Comparison of ENCODE assay signal across 25 cellular contexts in the genomic region with DNA sequence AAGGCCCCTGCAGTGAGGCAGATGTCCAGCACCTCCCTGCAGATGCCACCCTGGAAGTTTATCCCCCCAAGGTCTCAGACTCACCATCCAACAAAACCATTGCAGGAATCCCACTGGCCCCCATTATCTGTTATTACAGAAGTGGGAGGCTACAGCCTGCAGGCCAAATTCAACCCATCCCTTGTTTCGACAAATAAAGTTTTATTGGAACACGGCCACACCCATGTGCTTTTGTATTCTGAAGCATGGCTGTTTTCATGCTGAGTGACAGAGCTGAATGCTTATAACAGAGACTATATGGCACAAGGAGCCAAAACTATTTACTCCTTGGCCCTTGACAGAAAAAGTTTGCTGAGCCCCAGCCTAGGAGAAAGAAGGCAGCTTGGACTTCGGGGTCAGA.
"Had no signal": no experiment of that assay in that cellular context is flagged by ENCODE, and none has a peak within 500 bp of the region (broad histone marks: within the 10 kb centered on the region; RNA-seq: fewer than 3 reads in every experiment).

No MANE protein-coding gene starts in this region.

- H2AFZ ChIP-seq: parathyroid adenoma had no signal

- H3K27ac ChIP-seq: esophagus squamous epithelium, heart right ventricle, left lung, parathyroid adenoma, suprapubic skin, thyroid gland, vagina had no signal

- H3K9me3 ChIP-seq: esophagus squamous epithelium, left lung, suprapubic skin, thyroid gland, vagina had no signal

- H3K9ac ChIP-seq: parathyroid adenoma had no signal

- H3K27me3 ChIP-seq: esophagus squamous epithelium, left lung, suprapubic skin, thyroid gland, vagina had no signal

- H3K36me3 ChIP-seq: esophagus squamous epithelium, heart right ventricle, left lung, suprapubic skin, thyroid gland, vagina had no signal

- H3K4me2 ChIP-seq: smooth muscle cell had no signal

- FAIRE-seq: endometrium, islet of Langerhans had no signal

- H3K79me2 ChIP-seq: parathyroid adenoma had no signal

- H3K4me1 ChIP-seq: heart right ventricle, left lung, parathyroid adenoma, suprapubic skin, thyroid gland, vagina had no signal

- DNase-seq: cortex of kidney; effector memory CD8-positive, alpha-beta T cell; erythroblast; esophagus squamous epithelium; foreskin melanocyte; heart right ventricle; hippocampal formation; left cardiac atrium; left lung; mesenchymal stem cell; naive thymus-derived CD4-positive, alpha-beta T cell; stimulated activated CD4-positive, alpha-beta T cell treated with anti-CD3 and anti-CD28 coated beads, Interleukin-12 subunit alpha, Interleukin-12 subunit beta, amount 100 ng/mL, for 4 hours; stimulated activated CD4-positive, alpha-beta T cell treated with anti-CD3 and anti-CD28 coated beads, Interleukin-1b, Interleukin-23, amount 100 ng/mL, for 48 hours; stimulated activated CD4-positive, alpha-beta T cell treated with anti-CD3 and anti-CD28 coated beads, Interleukin-4, amount 100 ng/mL, for 1 hour; stimulated activated CD8-positive, alpha-beta memory T cell treated with anti-CD3 and anti-CD28 coated beads, Interleukin-4, amount 100 ng/mL, for 48 hours; stimulated activated naive CD4-positive, alpha-beta T cell; stimulated activated naive CD8-positive, alpha-beta T cell treated with anti-CD3 and anti-CD28 coated beads, Interleukin-15, amount 100 ng/mL, for 72 hours; thyroid gland; trophoblast cell had no signal

- H3K4me3 ChIP-seq: esophagus squamous epithelium, heart right ventricle, left lung, smooth muscle cell, suprapubic skin, thyroid gland, vagina had no signal
